In the genomic region with DNA sequence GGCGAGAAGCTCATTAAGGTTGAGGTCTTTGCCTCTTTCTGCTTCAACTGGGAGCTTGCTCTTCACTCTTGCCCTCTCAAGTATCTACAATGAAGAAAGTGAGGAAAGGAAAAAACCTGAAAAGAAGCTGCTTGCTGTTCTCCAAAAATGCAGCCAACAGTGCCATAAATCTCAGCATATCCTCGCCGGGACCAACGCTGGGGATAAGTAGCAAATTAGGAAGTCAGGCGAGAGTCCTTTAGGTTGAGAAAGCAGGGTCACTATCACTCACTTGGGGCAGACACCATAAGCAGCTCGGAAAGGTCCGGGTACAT, we compare ENCODE assay signal across 1 cellular context.
TF ChIP-seq lines count a peak whose summit lies in the region.

No MANE protein-coding gene starts in this region.

TF ChIP-seq in HCT116, 20 proteins besides CTCF, POLR2A, EP300 and RAD21 (continued from another document):
- TF ChIP-seq, protein P1, sequence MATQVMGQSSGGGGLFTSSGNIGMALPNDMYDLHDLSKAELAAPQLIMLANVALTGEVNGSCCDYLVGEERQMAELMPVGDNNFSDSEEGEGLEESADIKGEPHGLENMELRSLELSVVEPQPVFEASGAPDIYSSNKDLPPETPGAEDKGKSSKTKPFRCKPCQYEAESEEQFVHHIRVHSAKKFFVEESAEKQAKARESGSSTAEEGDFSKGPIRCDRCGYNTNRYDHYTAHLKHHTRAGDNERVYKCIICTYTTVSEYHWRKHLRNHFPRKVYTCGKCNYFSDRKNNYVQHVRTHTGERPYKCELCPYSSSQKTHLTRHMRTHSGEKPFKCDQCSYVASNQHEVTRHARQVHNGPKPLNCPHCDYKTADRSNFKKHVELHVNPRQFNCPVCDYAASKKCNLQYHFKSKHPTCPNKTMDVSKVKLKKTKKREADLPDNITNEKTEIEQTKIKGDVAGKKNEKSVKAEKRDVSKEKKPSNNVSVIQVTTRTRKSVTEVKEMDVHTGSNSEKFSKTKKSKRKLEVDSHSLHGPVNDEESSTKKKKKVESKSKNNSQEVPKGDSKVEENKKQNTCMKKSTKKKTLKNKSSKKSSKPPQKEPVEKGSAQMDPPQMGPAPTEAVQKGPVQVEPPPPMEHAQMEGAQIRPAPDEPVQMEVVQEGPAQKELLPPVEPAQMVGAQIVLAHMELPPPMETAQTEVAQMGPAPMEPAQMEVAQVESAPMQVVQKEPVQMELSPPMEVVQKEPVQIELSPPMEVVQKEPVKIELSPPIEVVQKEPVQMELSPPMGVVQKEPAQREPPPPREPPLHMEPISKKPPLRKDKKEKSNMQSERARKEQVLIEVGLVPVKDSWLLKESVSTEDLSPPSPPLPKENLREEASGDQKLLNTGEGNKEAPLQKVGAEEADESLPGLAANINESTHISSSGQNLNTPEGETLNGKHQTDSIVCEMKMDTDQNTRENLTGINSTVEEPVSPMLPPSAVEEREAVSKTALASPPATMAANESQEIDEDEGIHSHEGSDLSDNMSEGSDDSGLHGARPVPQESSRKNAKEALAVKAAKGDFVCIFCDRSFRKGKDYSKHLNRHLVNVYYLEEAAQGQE (IDR thresholded peaks at IDR 0.05; ENCODE audit: low read depth) = no peak
- no peak for TF ChIP-seq SRF (IDR thresholded peaks at IDR 0.05; ENCODE audit: low read depth)
- TF ChIP-seq YY1 (IDR thresholded peaks at IDR 0.05; ENCODE audit: extremely low read depth, insufficient replicate concordance, low read depth, low read length) = no peak
- no peak for TF ChIP-seq ELF1 (IDR thresholded peaks at IDR 0.05; ENCODE audit: borderline replicate concordance, low read depth)
TF ChIP-seq in HCT116: peak in this region for 0.
